In genomic region chr3:171498921-171499320, GRCh38 we compare ENCODE assay signal across 27 cellular contexts.
"Had no signal": no experiment of that assay in that cellular context is flagged by ENCODE, and none has a peak within 500 bp of the region (broad histone marks: within the 10 kb centered on the region; RNA-seq: fewer than 3 reads in every experiment).

No MANE protein-coding gene starts in this region.

- H3K4me3 ChIP-seq: colonic mucosa, gastrocnemius medialis, mucosa of descending colon, pancreas, smooth muscle cell, stomach, testis, tibial artery had no signal

- DNase-seq: colonic mucosa; effector CD8-positive, alpha-beta T cell; endodermal cell; foreskin fibroblast; gastrocnemius medialis; mesenchymal stem cell; mucosa of descending colon; naive thymus-derived CD4-positive, alpha-beta T cell; pancreas; stimulated activated CD4-positive, alpha-beta T cell treated with anti-CD3 and anti-CD28 coated beads, Interleukin-12 subunit alpha, Interleukin-12 subunit beta, amount 100 ng/mL, for 4 hours; stimulated activated CD4-positive, alpha-beta T cell treated with anti-CD3 and anti-CD28 coated beads, Interleukin-1b, Interleukin-23, amount 100 ng/mL, for 48 hours; stimulated activated CD4-positive, alpha-beta T cell treated with anti-CD3 and anti-CD28 coated beads, Interleukin-4, amount 100 ng/mL, for 1 hour; stimulated activated CD8-positive, alpha-beta memory T cell treated with anti-CD3 and anti-CD28 coated beads, Interleukin-4, amount 100 ng/mL, for 48 hours; stimulated activated naive CD4-positive, alpha-beta T cell; stomach; testis; tibial artery had no signal

- H3K36me3 Mint-ChIP-seq: mesothelial cell of epicardium, type B pancreatic cell had no signal

- H3K4me3 Mint-ChIP-seq: dendritic cell treated with granulocyte-macrophage colony-stimulating factor and Interleukin-4, amounts not matched to agents 40 ng/mL and 50 ng/mL, for 4 days; endodermal cell; mesothelial cell of epicardium; nephron; type B pancreatic cell had no signal

- H3K27me3 Mint-ChIP-seq: dendritic cell treated with granulocyte-macrophage colony-stimulating factor and Interleukin-4, amounts not matched to agents 40 ng/mL and 50 ng/mL, for 4 days; naive thymus-derived CD4-positive, alpha-beta T cell; progenitor cell of endocrine pancreas; type B pancreatic cell had no signal

- H3K9me3 Mint-ChIP-seq: dendritic cell treated with granulocyte-macrophage colony-stimulating factor and Interleukin-4, amounts not matched to agents 40 ng/mL and 50 ng/mL, for 4 days; endodermal cell; mesothelial cell of epicardium; type B pancreatic cell had no signal

- H3K27ac Mint-ChIP-seq: dendritic cell treated with granulocyte-macrophage colony-stimulating factor and Interleukin-4, amounts not matched to agents 40 ng/mL and 50 ng/mL, for 4 days; endodermal cell; mesothelial cell of epicardium; nephron; progenitor cell of endocrine pancreas; type B pancreatic cell had no signal

- ATAC-seq: esophagus mucosa; gastrocnemius medialis; left lobe of liver; mucosa of descending colon; naive thymus-derived CD4-positive, alpha-beta T cell; pancreas; sciatic nerve had no signal

- FAIRE-seq: keratinocyte, pancreas had no signal
